11 cellular contexts compared by ENCODE assay signal in genomic region chr22:22103078-22103593, GRCh38.
DNase-seq lines count a peak whose midpoint lies in the region; ATAC-seq and TF ChIP-seq lines count a peak whose summit lies in the region.
"Had no signal": no experiment of that assay in that cellular context is flagged by ENCODE, and none has a peak within 500 bp of the region (broad histone marks: within the 10 kb centered on the region; RNA-seq: fewer than 3 reads in every experiment).

No MANE protein-coding gene starts in this region.

- BruUV-seq in MCF 10A (replicated peaks; lab: Mats Ljungman, UMichigan): no TSS peak
- no TSS peak for BruUV-seq in OCI-LY7 (replicated peaks; lab: Mats Ljungman, UMichigan)

- peak; percentile 31 for TF ChIP-seq CTCF in MCF 10A (IDR thresholded peaks at IDR 0.05; ENCODE audit: unreplicated experiment)
- no peak for TF ChIP-seq CTCF in breast epithelium (IDR thresholded peaks at IDR 0.05)
- TF ChIP-seq CTCF in OCI-LY7 (conservative IDR thresholded peaks at IDR 0.05; ENCODE audit: low read length): peak; percentile 69
- peak; percentile 53 for TF ChIP-seq CTCF in fibroblast of mammary gland (conservative IDR thresholded peaks at IDR 0.05; ENCODE audit: control insufficient read depth, insufficient read depth, low read depth, low read length)
- peak in 3 of 5 experiments; percentile 7 to 27 (median 15) for TF ChIP-seq CTCF in transverse colon (IDR thresholded peaks at IDR 0.05)

- no peak for ATAC-seq in GM18861 (IDR thresholded peaks at IDR 0.05; ENCODE audit: unreplicated experiment)

- no peak overlapping the region for H3K4me2 ChIP-seq in OCI-LY7 (ENCODE audit: low read length)

- POLR2A ChIA-PET in MCF 10A (lab: Yijun Ruan, JAX): no interaction called here
- POLR2A ChIA-PET in OCI-LY7 (lab: Charles Lee): interaction anchor here (0.6 kb wide), 1 partner anchor 1232 kb away, joined by 3 read pairs; no protein-coding TSS in a partner anchor

- H3K4me3 Mint-ChIP-seq in MCF 10A (ENCODE audit: unreplicated experiment): no peak overlapping the region

- no peak for TF ChIP-seq EP300 in transverse colon (IDR thresholded peaks at IDR 0.05; ENCODE audit: low read depth)

- TF ChIP-seq POLR2A in breast epithelium (IDR thresholded peaks at IDR 0.05) (no peak), transverse colon (IDR thresholded peaks at IDR 0.05) (no peak)

- H3K9me3 ChIP-seq in breast epithelium (no peaks in the 10 kb centered on the region), OCI-LY7 (ENCODE audit: low read length) (peaks cover 2% of the 10 kb centered on the region; the same call in 1 of the 2 replicates), transverse colon (no peaks in the 10 kb centered on the region)

- H3K4me1 ChIP-seq in breast epithelium (no peaks in the 10 kb centered on the region), OCI-LY7 (ENCODE audit: insufficient read depth, low read length, poor library complexity, severe bottlenecking) (peaks cover 27% of the 10 kb centered on the region), transverse colon (no peaks in the 10 kb centered on the region)

- H3K36me3 Mint-ChIP-seq in MCF 10A (ENCODE audit: insufficient read depth, unreplicated experiment): no peaks in the 10 kb centered on the region

- in situ Hi-C loops in transverse colon (cut with MboI; ENCODE audit: low pct_ligation_motif_present in 1 of 4, low pct_unique_long_range_greater_than_20kb in 1 of 4, low sequenced_read_pairs in 3 of 4): no loop called here

- no peaks in the 10 kb centered on the region for H3K4me1 Mint-ChIP-seq in MCF 10A (ENCODE audit: insufficient read depth, unreplicated experiment)

- no peaks in the 10 kb centered on the region for H4K20me1 ChIP-seq in OCI-LY7 (ENCODE audit: insufficient read depth, low read length)

- H3K36me3 ChIP-seq in breast epithelium: no peaks in the 10 kb centered on the region
- H3K36me3 ChIP-seq in OCI-LY7 (ENCODE audit: insufficient read depth, low read length): no peaks in the 10 kb centered on the region; the same call in 1 of the 2 replicates
- H3K36me3 ChIP-seq in transverse colon: no peaks in the 10 kb centered on the region

- no peak overlapping the region for H3K4me3 ChIP-seq in breast epithelium
- H3K4me3 ChIP-seq in OCI-LY7 (ENCODE audit: low read depth, low read length, poor library complexity, severe bottlenecking): no peak overlapping the region
- H3K4me3 ChIP-seq in fibroblast of mammary gland (ENCODE audit: control insufficient read depth, low read depth, low read length): no peak overlapping the region
- H3K4me3 ChIP-seq in transverse colon: no peak overlapping the region
- H3K4me3 ChIP-seq: lung had no signal

- DNase-seq in MCF 10A (ENCODE audit: unreplicated experiment): peak; percentile 20
- no peak for DNase-seq in breast epithelium (ENCODE audit: low spot score in 2 of 2)
- peak; percentile 42 for DNase-seq in OCI-LY7 (ENCODE audit: low spot score)
- peak; percentile 15 for DNase-seq in fibroblast of mammary gland (ENCODE audit: low read depth)
- no peak for DNase-seq in transverse colon
- DNase-seq in NCI-H2029 treated with DMSO at 0.1 percent for 48 hours (lab: John Stamatoyannopoulos, UW): no peak
- DNase-seq in substantia nigra (lab: John Stamatoyannopoulos, UW): no peak
- DNase-seq: DMS153, MV-4-11 had no signal

- no peaks in the 10 kb centered on the region for H3K27me3 Mint-ChIP-seq in MCF 10A (ENCODE audit: insufficient read depth, unreplicated experiment)

- H3K27ac Mint-ChIP-seq in MCF 10A (ENCODE audit: low read depth, unreplicated experiment): no peak overlapping the region

- H3K27ac ChIP-seq in breast epithelium (no peak overlapping the region), OCI-LY7 (ENCODE audit: low read depth, low read length, poor library complexity, severe bottlenecking) (no peak overlapping the region), transverse colon (no peak overlapping the region), substantia nigra (ENCODE audit: low read depth, low read length, poor library complexity, severe bottlenecking) (no peak overlapping the region)

- CTCF ChIA-PET in MCF 10A (lab: Yijun Ruan, JAX): interaction anchor here (0.7 kb wide), 1 partner anchor 113 kb away, joined by 3 read pairs; no protein-coding TSS in a partner anchor
- CTCF ChIA-PET in OCI-LY7 (lab: Charles Lee; ENCODE audit: unreplicated experiment): no interaction called here

- no peaks in the 10 kb centered on the region for H3K79me2 ChIP-seq in OCI-LY7 (ENCODE audit: insufficient read depth, low read depth, low read length)

- WGBS in transverse colon (ENCODE audit: low coverage in 1 of 2), 2 donors: 40 to 66% methylated on average over 1 to 6 of the region's 6 CpGs

- H3K9me2 ChIP-seq in OCI-LY7 (ENCODE audit: insufficient read depth, low read length): no peaks in the 10 kb centered on the region

- H3K9me3 Mint-ChIP-seq in MCF 10A (ENCODE audit: unreplicated experiment): no peaks in the 10 kb centered on the region

- no peak overlapping the region for H2AFZ ChIP-seq in OCI-LY7 (ENCODE audit: low read length)

- intact Hi-C loops in MCF 10A (cut with micrococcal nuclease) (no loop called here), breast epithelium (cut with DNase I; ENCODE audit: low total_unique reads) (no loop called here), OCI-LY7 (cut with micrococcal nuclease; ENCODE audit: unreplicated experiment) (no loop called here), transverse colon (cut with DNase I; ENCODE audit: low total_unique reads) (no loop called here)

- H3K27me3 ChIP-seq in breast epithelium: peaks cover 0 to 5% of the 10 kb centered on the region in 2 donors
- no peaks in the 10 kb centered on the region for H3K27me3 ChIP-seq in transverse colon

Comparison
In these comparisons a context has a peak if more than half of its experiments do, and no peak if none do; other contexts are left out.
1. DNase-seq: peak in MCF 10A (single experiment), OCI-LY7 (single experiment) and fibroblast of mammary gland (single experiment); none in breast epithelium (0 of 2), transverse colon (single experiment), NCI-H2029 treated with DMSO at 0.1 percent for 48 hours (single experiment) and substantia nigra (0 of 49).
2. CTCF ChIP-seq: peak in MCF 10A (single experiment), OCI-LY7 (single experiment), fibroblast of mammary gland (single experiment) and transverse colon (3 of 5); none in breast epithelium (0 of 3).